In genomic region chr1:113948151-113948550, GRCh38 we compare ENCODE assay signal across 8 cellular contexts. TPM values are rescaled to one million over a fixed set of nuclear protein-coding genes. Genes with fewer than 3 reads are reported as not detected.
A peak's percentile ranks its signal among the peaks of the same experiment; 100 is the strongest.
DNase-seq lines count a peak whose midpoint lies in the region; ATAC-seq and TF ChIP-seq lines count a peak whose summit lies in the region.
"Not testable (repeated sequence)": the region's sequence is repeated elsewhere in the genome, so short reads cannot be mapped to it uniquely, and the experiment has no call there.

No MANE protein-coding gene starts in this region.

- WGBS in esophagus squamous epithelium, 2 donors: 69 to 73% methylated on average over 4 of the region's 4 CpGs
- WGBS in mesenchymal stem cell: 95% methylated on average over 4 of the region's 4 CpGs
- WGBS in sigmoid colon, 2 donors: 68 to 72% methylated on average over 4 of the region's 4 CpGs
- WGBS in transverse colon (ENCODE audit: low coverage in 1 of 2), 2 donors: 70 to 75% methylated on average over 2 to 4 of the region's 4 CpGs

- H3K79me1 ChIP-seq in mesenchymal stem cell (replicated peaks; ENCODE audit: low read length, poor library complexity, severe bottlenecking): peaks cover 10% of the 10 kb centered on the region

- not testable (repeated sequence) for H3K9me3 Mint-ChIP-seq in CD4-positive, CD25-positive, alpha-beta regulatory T cell; activated CD4-positive, alpha-beta T cell treated with anti-CD3 and anti-CD28 coated beads, Interleukin-2, amount 10 ng/mL, durations not matched to agents 24 days and 14 days; activated naive CD4-positive, alpha-beta T cell treated with anti-CD3 and anti-CD28 coated beads, Interleukin-2, amount 50 U/mL, for 72 hours

- peaks cover 29 to 84% (median 62%) of the 10 kb centered on the region in 4 donors for H3K4me1 Mint-ChIP-seq in CD4-positive, CD25-positive, alpha-beta regulatory T cell
- peaks cover 39% of the 10 kb centered on the region for H3K4me1 Mint-ChIP-seq in activated CD4-positive, alpha-beta T cell treated with anti-CD3 and anti-CD28 coated beads, Interleukin-2, amount 10 ng/mL, durations not matched to agents 24 days and 14 days

- H3K79me2 ChIP-seq in Loucy (ENCODE audit: insufficient read depth, low read length): peaks cover 97% of the 10 kb centered on the region

- TF ChIP-seq EP300 in sigmoid colon (IDR thresholded peaks at IDR 0.05); transverse colon (IDR thresholded peaks at IDR 0.05; ENCODE audit: low read depth): not testable (repeated sequence)

- not testable (repeated sequence) for H3K9me3 ChIP-seq in CD4-positive, CD25-positive, alpha-beta regulatory T cell (ENCODE audit: control insufficient read depth in 2 of 2, low read length in 2 of 2); Loucy (ENCODE audit: insufficient read depth, low read depth, low read length); esophagus squamous epithelium; mesenchymal stem cell (ENCODE audit: control insufficient read depth, low read length); sigmoid colon; transverse colon

- not testable (repeated sequence) for H3K18ac ChIP-seq in mesenchymal stem cell (ENCODE audit: low read depth in 1 of 2, low read length in 2 of 2)

- peak overlapping the region; percentile 88 to 97 (median 93) for H3K27ac Mint-ChIP-seq in CD4-positive, CD25-positive, alpha-beta regulatory T cell
- H3K27ac Mint-ChIP-seq in activated CD4-positive, alpha-beta T cell treated with anti-CD3 and anti-CD28 coated beads, Interleukin-2, amount 10 ng/mL, durations not matched to agents 24 days and 14 days: peak overlapping the region; percentile 38
- H3K27ac Mint-ChIP-seq in activated naive CD4-positive, alpha-beta T cell treated with anti-CD3 and anti-CD28 coated beads, Interleukin-2, amount 50 U/mL, for 72 hours: peak overlapping the region; percentile 84 to 87

- H2BK12ac ChIP-seq in mesenchymal stem cell (ENCODE audit: low read length in 2 of 2): not testable (repeated sequence)

- H3K9me2 ChIP-seq in Loucy (replicated peaks; ENCODE audit: low read depth, low read length): not testable (repeated sequence)

- not testable (repeated sequence) for DNase-seq in CD4-positive, CD25-positive, alpha-beta regulatory T cell; activated CD4-positive, alpha-beta T cell treated with anti-CD3 and anti-CD28 coated beads, Interleukin-2, amount 10 ng/mL, durations not matched to agents 24 days and 14 days; activated naive CD4-positive, alpha-beta T cell treated with anti-CD3 and anti-CD28 coated beads, Interleukin-2, amount 50 U/mL, for 72 hours (ENCODE audit: low spot score in 2 of 2); esophagus squamous epithelium (lab: John Stamatoyannopoulos, UW); mesenchymal stem cell; sigmoid colon; transverse colon

- H3K36me3 Mint-ChIP-seq in CD4-positive, CD25-positive, alpha-beta regulatory T cell: not testable (repeated sequence)
- peaks cover 30% of the 10 kb centered on the region for H3K36me3 Mint-ChIP-seq in activated CD4-positive, alpha-beta T cell treated with anti-CD3 and anti-CD28 coated beads, Interleukin-2, amount 10 ng/mL, durations not matched to agents 24 days and 14 days (ENCODE audit: low read depth)
- peaks cover 7 to 27% of the 10 kb centered on the region in 2 donors for H3K36me3 Mint-ChIP-seq in activated naive CD4-positive, alpha-beta T cell treated with anti-CD3 and anti-CD28 coated beads, Interleukin-2, amount 50 U/mL, for 72 hours

- H3K4me3 ChIP-seq in CD4-positive, CD25-positive, alpha-beta regulatory T cell (ENCODE audit: low read depth, low read length): peak overlapping the region; percentile 75
- peak overlapping the region; percentile 43 for H3K4me3 ChIP-seq in Loucy (ENCODE audit: low read length, poor library complexity, severe bottlenecking)
- not testable (repeated sequence) for H3K4me3 ChIP-seq in esophagus squamous epithelium; mesenchymal stem cell (ENCODE audit: insufficient read depth in 1 of 2, low read depth in 1 of 2, low read length in 2 of 2); sigmoid colon; transverse colon

- intact Hi-C loops in activated CD4-positive, alpha-beta T cell treated with anti-CD3 and anti-CD28 coated beads, Interleukin-2, amount 10 ng/mL, durations not matched to agents 24 days and 14 days (cut with micrococcal nuclease): loop anchor here (2.0 kb wide), 1 partner anchor 17 kb away; no protein-coding TSS in a partner anchor
- intact Hi-C loops in esophagus squamous epithelium (cut with DNase I); sigmoid colon (cut with DNase I); transverse colon (cut with DNase I; ENCODE audit: low total_unique reads): not testable (repeated sequence)

- TF ChIP-seq CTCF in Loucy (conservative IDR thresholded peaks at IDR 0.05; ENCODE audit: low read length); esophagus squamous epithelium (IDR thresholded peaks at IDR 0.05); sigmoid colon (IDR thresholded peaks at IDR 0.05); transverse colon (IDR thresholded peaks at IDR 0.05): not testable (repeated sequence)

- H2BK120ac ChIP-seq in mesenchymal stem cell (ENCODE audit: low read depth, low read length): not testable (repeated sequence)

- not testable (repeated sequence) for H4K91ac ChIP-seq in mesenchymal stem cell (ENCODE audit: low read length)

- peak overlapping the region; percentile 82 for H3K27ac ChIP-seq in CD4-positive, CD25-positive, alpha-beta regulatory T cell (ENCODE audit: insufficient read depth, low read length, poor library complexity, severe bottlenecking)
- peak overlapping the region; percentile 22 to 62 (median 53) for H3K27ac ChIP-seq in esophagus squamous epithelium
- not testable (repeated sequence) for H3K27ac ChIP-seq in mesenchymal stem cell (ENCODE audit: low read length, poor library complexity, severe bottlenecking)
- H3K27ac ChIP-seq in sigmoid colon: peak overlapping the region; percentile 2 to 57 (median 48)
- H3K27ac ChIP-seq in transverse colon: peak overlapping the region; percentile 59 to 72 (median 62)

- not testable (repeated sequence) for H3F3A ChIP-seq in Loucy (ENCODE audit: low read depth)

- H2BK15ac ChIP-seq in mesenchymal stem cell (ENCODE audit: low read depth, poor library complexity, severe bottlenecking): not testable (repeated sequence)

- ATAC-seq in CD4-positive, CD25-positive, alpha-beta regulatory T cell (ENCODE audit: low read depth in 2 of 2); activated naive CD4-positive, alpha-beta T cell treated with anti-CD3 and anti-CD28 coated beads, Interleukin-2, amount 50 U/mL, for 72 hours: not testable (repeated sequence)

- not testable (repeated sequence) for H3K14ac ChIP-seq in mesenchymal stem cell (ENCODE audit: low read length in 2 of 2)

- H3K9ac ChIP-seq in Loucy (ENCODE audit: low read depth, low read length, poor library complexity, severe bottlenecking) (peak overlapping the region; percentile 28), mesenchymal stem cell (ENCODE audit: low read length) (peak overlapping the region; percentile 36)

- H3K27me3 ChIP-seq in CD4-positive, CD25-positive, alpha-beta regulatory T cell (ENCODE audit: control insufficient read depth, insufficient read depth, low read length); Loucy (ENCODE audit: insufficient read depth, low read length, poor library complexity, severe bottlenecking); esophagus squamous epithelium; mesenchymal stem cell (ENCODE audit: control insufficient read depth in 1 of 2, insufficient read depth in 1 of 2, low read length in 2 of 2); sigmoid colon; transverse colon: not testable (repeated sequence)

- in situ Hi-C loops in transverse colon (cut with MboI; ENCODE audit: low pct_ligation_motif_present in 1 of 4, low pct_unique_long_range_greater_than_20kb in 1 of 4, low sequenced_read_pairs in 3 of 4): loop anchor here in 1 of 4 donors (25.0 kb wide), 1 partner anchor 111 kb away; no protein-coding TSS in a partner anchor

- peak overlapping the region; percentile 67 for H3K4me2 ChIP-seq in Loucy (ENCODE audit: low read depth, low read length, poor library complexity, severe bottlenecking)
- not testable (repeated sequence) for H3K4me2 ChIP-seq in mesenchymal stem cell (ENCODE audit: low read length, poor library complexity, severe bottlenecking)

- not testable (repeated sequence) for H2BK5ac ChIP-seq in mesenchymal stem cell (ENCODE audit: low read depth, low read length, poor library complexity, severe bottlenecking)

- H2AFZ ChIP-seq in Loucy (ENCODE audit: low read length); mesenchymal stem cell (ENCODE audit: low read depth, low read length): not testable (repeated sequence)

- peak overlapping the region; percentile 50 to 88 (median 80) for H3K4me3 Mint-ChIP-seq in CD4-positive, CD25-positive, alpha-beta regulatory T cell
- not testable (repeated sequence) for H3K4me3 Mint-ChIP-seq in activated CD4-positive, alpha-beta T cell treated with anti-CD3 and anti-CD28 coated beads, Interleukin-2, amount 10 ng/mL, durations not matched to agents 24 days and 14 days

- TF ChIP-seq POLR2A in esophagus squamous epithelium (IDR thresholded peaks at IDR 0.05); sigmoid colon (IDR thresholded peaks at IDR 0.05); transverse colon (IDR thresholded peaks at IDR 0.05): not testable (repeated sequence)

- not testable (repeated sequence) for H3K23ac ChIP-seq in mesenchymal stem cell (ENCODE audit: low read length in 2 of 2)

- H3K36me3 ChIP-seq in CD4-positive, CD25-positive, alpha-beta regulatory T cell (ENCODE audit: control insufficient read depth, insufficient read depth, low read length): peaks cover 19% of the 10 kb centered on the region
- H3K36me3 ChIP-seq in Loucy (ENCODE audit: insufficient read depth, low read length) (peaks cover 40% of the 10 kb centered on the region; the same call in 1 of the 2 replicates), esophagus squamous epithelium (peaks cover 0 to 21% (median 0%) of the 10 kb centered on the region in 3 donors), mesenchymal stem cell (ENCODE audit: control insufficient read depth in 1 of 2, insufficient read depth in 2 of 2, low read depth in 1 of 2, low read length in 2 of 2) (peaks cover 4 to 13% of the 10 kb centered on the region in 2 experiments), sigmoid colon (peaks cover 0 to 11% (median 0%) of the 10 kb centered on the region in 4 donors)
- not testable (repeated sequence) for H3K36me3 ChIP-seq in transverse colon

- H2AK5ac ChIP-seq in mesenchymal stem cell (ENCODE audit: low read length, severe bottlenecking): not testable (repeated sequence)

- not testable (repeated sequence) for H3K4ac ChIP-seq in mesenchymal stem cell (ENCODE audit: low read depth in 1 of 2, low read length in 2 of 2)

- not testable (repeated sequence) for H4K8ac ChIP-seq in mesenchymal stem cell (ENCODE audit: low read length)

- H4K20me1 ChIP-seq in Loucy (ENCODE audit: insufficient read depth, low read length, poor library complexity, severe bottlenecking): peaks cover 79% of the 10 kb centered on the region

- peaks cover 43% of the 10 kb centered on the region for H3K4me1 ChIP-seq in CD4-positive, CD25-positive, alpha-beta regulatory T cell (ENCODE audit: control insufficient read depth, insufficient read depth, low read length, poor library complexity, severe bottlenecking)
- H3K4me1 ChIP-seq in Loucy (ENCODE audit: insufficient read depth, low read length, poor library complexity, severe bottlenecking) (peaks cover 30% of the 10 kb centered on the region), esophagus squamous epithelium (peaks cover 0 to 57% (median 29%) of the 10 kb centered on the region in 3 donors), sigmoid colon (peaks cover 0 to 62% (median 40%) of the 10 kb centered on the region in 4 donors), transverse colon (peaks cover 15 to 50% (median 29%) of the 10 kb centered on the region in 4 donors)
- not testable (repeated sequence) for H3K4me1 ChIP-seq in mesenchymal stem cell (ENCODE audit: control insufficient read depth, insufficient read depth, low read depth, low read length)

- not testable (repeated sequence) for H3K27me3 Mint-ChIP-seq in CD4-positive, CD25-positive, alpha-beta regulatory T cell; activated CD4-positive, alpha-beta T cell treated with anti-CD3 and anti-CD28 coated beads, Interleukin-2, amount 10 ng/mL, durations not matched to agents 24 days and 14 days

RNA-seq across cellular contexts. Expression of gene HIPK1, which starts 19.0 kb away (rescaled TPM):
- 189 TPM for total RNA-seq in CD4-positive, CD25-positive, alpha-beta regulatory T cell
- polyA plus RNA-seq in CD4-positive, CD25-positive, alpha-beta regulatory T cell: 10 to 100 TPM in 2 of 4 donors, 1 to 10 TPM in 2; 8.6 to 12.5 (median 11.0) TPM
- total RNA-seq in activated CD4-positive, alpha-beta T cell treated with anti-CD3 and anti-CD28 coated beads, Interleukin-2, amount 10 ng/mL, durations not matched to agents 24 days and 14 days: 81.3 and 85.9 TPM in 2 replicates
- 10 to 100 TPM; 43.7 to 75.8 TPM for total RNA-seq in activated naive CD4-positive, alpha-beta T cell treated with anti-CD3 and anti-CD28 coated beads, Interleukin-2, amount 50 U/mL, for 72 hours
- total RNA-seq in esophagus squamous epithelium (10 to 100 TPM; 34.1 to 46.5 (median 43.6) TPM), sigmoid colon (10 to 100 TPM; 47.2 to 57.1 (median 49.9) TPM), transverse colon (10 to 100 TPM; 48.3 to 63.9 (median 53.1) TPM)
- polyA plus RNA-seq in mesenchymal stem cell (2013, experiment 1 of 2): 21.0 TPM
- 20.0 TPM for polyA plus RNA-seq in mesenchymal stem cell (2013, experiment 2 of 2)
- 10 to 100 TPM; 13.8 to 16.9 (median 16.6) TPM for polyA plus RNA-seq in sigmoid colon

RNA-seq across cellular contexts. Expression of gene OLFML3, which starts 31.1 kb away (rescaled TPM):
- total RNA-seq in CD4-positive, CD25-positive, alpha-beta regulatory T cell: 0.64 TPM
- polyA plus RNA-seq in CD4-positive, CD25-positive, alpha-beta regulatory T cell: not detected
- 0.09 TPM in 1 of 2 replicates, not detected in the other for total RNA-seq in activated CD4-positive, alpha-beta T cell treated with anti-CD3 and anti-CD28 coated beads, Interleukin-2, amount 10 ng/mL, durations not matched to agents 24 days and 14 days
- under 1 TPM; 0.33 to 0.64 TPM for total RNA-seq in activated naive CD4-positive, alpha-beta T cell treated with anti-CD3 and anti-CD28 coated beads, Interleukin-2, amount 50 U/mL, for 72 hours
- 10 to 100 TPM in 2 of 4 donors, 1 to 10 TPM in 2; 1.2 to 62.0 (median 9.9) TPM for total RNA-seq in esophagus squamous epithelium
- 118 TPM for polyA plus RNA-seq in mesenchymal stem cell (2013, experiment 1 of 2)
- polyA plus RNA-seq in mesenchymal stem cell (2013, experiment 2 of 2): 119 TPM
- total RNA-seq in sigmoid colon: 100 to 1,000 TPM in 3 of 4 donors, 10 to 100 TPM in 1; 94.0 to 149 (median 132) TPM
- polyA plus RNA-seq in sigmoid colon: 10 to 100 TPM; 14.1 to 23.8 (median 21.0) TPM
- 10 to 100 TPM; 15.7 to 29.2 (median 24.3) TPM for total RNA-seq in transverse colon

RNA-seq across cellular contexts. Expression of gene DCLRE1B, which starts 43.0 kb away (rescaled TPM):
- 7.0 TPM for total RNA-seq in CD4-positive, CD25-positive, alpha-beta regulatory T cell
- 1 to 10 TPM; 2.2 to 6.6 (median 4.7) TPM for polyA plus RNA-seq in CD4-positive, CD25-positive, alpha-beta regulatory T cell
- total RNA-seq in activated CD4-positive, alpha-beta T cell treated with anti-CD3 and anti-CD28 coated beads, Interleukin-2, amount 10 ng/mL, durations not matched to agents 24 days and 14 days: 21.5 and 22.5 TPM in 2 replicates
- total RNA-seq in activated naive CD4-positive, alpha-beta T cell treated with anti-CD3 and anti-CD28 coated beads, Interleukin-2, amount 50 U/mL, for 72 hours: 10 to 100 TPM; 15.9 to 21.8 TPM
- total RNA-seq in esophagus squamous epithelium: 1 to 10 TPM; 2.7 to 6.5 (median 4.7) TPM
- polyA plus RNA-seq in mesenchymal stem cell (2013, experiment 1 of 2): 5.4 TPM
- polyA plus RNA-seq in mesenchymal stem cell (2013, experiment 2 of 2): 5.4 TPM
- 1 to 10 TPM; 4.3 to 4.9 (median 4.4) TPM for total RNA-seq in sigmoid colon
- 1 to 10 TPM; 1.8 to 4.9 (median 2.4) TPM for polyA plus RNA-seq in sigmoid colon
- total RNA-seq in transverse colon: 1 to 10 TPM in 3 of 4 donors, not detected in 1; 2.4 to 6.2 (median 2.9) TPM

RNA-seq across cellular contexts. Expression of gene AP4B1, which starts 43.6 kb away (rescaled TPM):
- 53.6 TPM for total RNA-seq in CD4-positive, CD25-positive, alpha-beta regulatory T cell
- polyA plus RNA-seq in CD4-positive, CD25-positive, alpha-beta regulatory T cell: 10 to 100 TPM; 12.9 to 16.1 (median 14.5) TPM
- 41.7 and 42.3 TPM in 2 replicates for total RNA-seq in activated CD4-positive, alpha-beta T cell treated with anti-CD3 and anti-CD28 coated beads, Interleukin-2, amount 10 ng/mL, durations not matched to agents 24 days and 14 days
- total RNA-seq in activated naive CD4-positive, alpha-beta T cell treated with anti-CD3 and anti-CD28 coated beads, Interleukin-2, amount 50 U/mL, for 72 hours: 10 to 100 TPM; 58.9 to 71.6 TPM
- total RNA-seq in esophagus squamous epithelium (10 to 100 TPM in 2 of 4 donors, 1 to 10 TPM in 2; 8.2 to 15.3 (median 11.5) TPM), sigmoid colon (10 to 100 TPM in 2 of 4 donors, 1 to 10 TPM in 2; 6.2 to 15.5 (median 10.8) TPM), transverse colon (10 to 100 TPM in 2 of 4 donors, 1 to 10 TPM in 2; 7.2 to 37.2 (median 16.5) TPM)
- polyA plus RNA-seq in mesenchymal stem cell (2013, experiment 1 of 2): 5.4 TPM
- polyA plus RNA-seq in mesenchymal stem cell (2013, experiment 2 of 2): 6.2 TPM
- 10 to 100 TPM in 1 of 3 donors, 1 to 10 TPM in 2; 4.8 to 21.3 (median 7.9) TPM for polyA plus RNA-seq in sigmoid colon

Comparison
In these comparisons a context has a peak if more than half of its experiments do, and no peak if none do; other contexts are left out.
1. H3K27ac Mint-ChIP-seq: peak in every context shown above with its lines; median percentile 93 in CD4-positive, CD25-positive, alpha-beta regulatory T cell; 86 in activated naive CD4-positive, alpha-beta T cell treated with anti-CD3 and anti-CD28 coated beads, Interleukin-2, amount 50 U/mL, for 72 hours; 38 in activated CD4-positive, alpha-beta T cell treated with anti-CD3 and anti-CD28 coated beads, Interleukin-2, amount 10 ng/mL, durations not matched to agents 24 days and 14 days.